ENCODE assay signal across 2 cellular contexts in the genomic region with DNA sequence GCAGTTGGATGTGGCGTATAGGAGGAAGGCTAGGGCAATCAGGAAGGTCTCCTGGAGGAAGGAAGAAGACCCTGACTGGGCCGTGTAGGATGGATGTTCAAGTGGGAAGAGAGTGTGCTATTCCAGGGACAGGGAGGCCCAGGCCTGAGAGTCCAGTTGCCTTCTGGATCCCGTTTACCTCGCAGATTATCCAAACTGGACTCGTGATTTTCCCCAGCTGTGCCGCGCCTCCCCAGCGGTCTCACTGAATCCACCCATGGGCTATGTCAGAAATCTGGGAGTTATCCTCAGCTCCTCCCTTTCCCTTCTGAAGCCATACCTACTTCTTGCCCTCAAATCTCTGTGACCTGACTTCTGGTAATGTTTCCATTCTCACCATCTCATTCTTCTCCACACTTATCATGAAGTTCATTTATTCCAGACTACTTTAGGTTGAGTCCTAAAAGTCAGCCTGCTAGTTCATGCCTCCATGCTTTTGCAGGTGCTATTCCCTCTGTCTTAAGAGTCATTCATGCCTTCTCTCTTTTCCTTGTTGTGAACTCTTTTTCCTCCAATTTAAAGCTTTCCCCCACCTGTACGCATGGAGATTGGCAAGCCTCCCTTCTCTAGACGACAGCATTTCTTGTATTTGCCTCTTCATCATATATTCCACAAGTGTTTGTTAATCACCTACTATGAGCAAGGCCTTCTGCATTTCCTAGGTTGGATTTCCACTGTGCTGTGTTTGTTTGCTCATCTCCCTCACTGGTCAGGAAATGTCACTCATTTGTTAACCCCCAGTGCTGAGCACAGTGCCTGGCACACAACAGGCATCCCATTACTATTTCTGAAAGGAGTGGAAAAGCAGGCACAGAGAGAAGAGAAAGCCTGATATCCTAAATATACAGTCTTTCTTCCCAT.
TF ChIP-seq lines count a peak whose summit lies in the region.

No MANE protein-coding gene starts in this region.

TF ChIP-seq in A549, 52 proteins besides CTCF, POLR2A, EP300 and RAD21:
- TF ChIP-seq TFCP2L1 (CRISPR knock-in tag; IDR thresholded peaks at IDR 0.05) (0 out of 2 replicates have a peak, but pooled peaks have one; percentile 38), KDM1A (IDR thresholded peaks at IDR 0.05; ENCODE audit: low read depth) (no peak), NFE2L2 (conservative IDR thresholded peaks at IDR 0.05; ENCODE audit: low read length) (no peak), HOXB13 (CRISPR knock-in tag; IDR thresholded peaks at IDR 0.05; ENCODE audit: low read depth) (no peak), POLR2AphosphoS2 (conservative IDR thresholded peaks at IDR 0.05; ENCODE audit: low read length) (peak; percentile 81; the same call in 1 of the 2 replicates)

TF ChIP-seq in IMR-90, 13 proteins besides CTCF, POLR2A, EP300 and RAD21:
- TF ChIP-seq MAFK (IDR thresholded peaks at IDR 0.05; ENCODE audit: low read depth, low read length), result no peak
- no peak for TF ChIP-seq NFE2L2 (IDR thresholded peaks at IDR 0.05; ENCODE audit: low read depth, low read length)
- TF ChIP-seq CEBPB (IDR thresholded peaks at IDR 0.05; ENCODE audit: low read depth, low read length), result no peak
- 0 out of 2 replicates have a peak, but pooled peaks have one; percentile 1 for TF ChIP-seq SMC3 (IDR thresholded peaks at IDR 0.05; ENCODE audit: low read depth, low read length)
- TF ChIP-seq CHD1 (IDR thresholded peaks at IDR 0.05; ENCODE audit: low read depth, low read length), result no peak
- TF ChIP-seq, protein P1, sequence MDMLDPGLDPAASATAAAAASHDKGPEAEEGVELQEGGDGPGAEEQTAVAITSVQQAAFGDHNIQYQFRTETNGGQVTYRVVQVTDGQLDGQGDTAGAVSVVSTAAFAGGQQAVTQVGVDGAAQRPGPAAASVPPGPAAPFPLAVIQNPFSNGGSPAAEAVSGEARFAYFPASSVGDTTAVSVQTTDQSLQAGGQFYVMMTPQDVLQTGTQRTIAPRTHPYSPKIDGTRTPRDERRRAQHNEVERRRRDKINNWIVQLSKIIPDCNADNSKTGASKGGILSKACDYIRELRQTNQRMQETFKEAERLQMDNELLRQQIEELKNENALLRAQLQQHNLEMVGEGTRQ (IDR thresholded peaks at IDR 0.05; ENCODE audit: low read depth, low read length), result no peak
